Comparison of ENCODE assay signal across 27 cellular contexts in genomic region chr9:106737516-106737915, GRCh38.
"Had no signal": no experiment of that assay in that cellular context is flagged by ENCODE, and none has a peak within 500 bp of the region (broad histone marks: within the 10 kb centered on the region; RNA-seq: fewer than 3 reads in every experiment).

No MANE protein-coding gene starts in this region.

- H3K4me3 Mint-ChIP-seq: naive thymus-derived CD8-positive, alpha-beta T cell; natural killer cell treated with Interleukin-12 subunit alpha and Interleukin-12 subunit beta and Interleukin-15 and Interleukin-18, amount 100 ng/mL, for 72 hours; nephron progenitor cell; neural crest cell; stimulated activated effector memory CD8-positive, alpha-beta T cell treated with anti-CD3 and anti-CD28 coated beads, Interleukin-12 subunit alpha, Interleukin-12 subunit beta, amount 100 ng/mL, for 72 hours; stimulated activated naive B cell treated with anti-CD40 and anti-IgM and Interleukin-4, amounts not matched to agents 10 μg/mL and 1 μg/mL and 100 μg/mL, for 72 hours; stimulated activated naive CD8-positive, alpha-beta T cell treated with anti-CD3 and anti-CD28 coated beads, Interleukin-15, Interleukin-2, amounts not matched to agents 100 ng/mL and 50 ng/mL, for 24 hours had no signal

- H3K36me3 ChIP-seq: neutrophil, pancreas, prostate gland, right lobe of liver, sigmoid colon, stomach, thoracic aorta, thyroid gland, tibial nerve, upper lobe of left lung, vagina had no signal

- H3K36me3 Mint-ChIP-seq: naive thymus-derived CD8-positive, alpha-beta T cell; stimulated activated effector memory CD8-positive, alpha-beta T cell treated with anti-CD3 and anti-CD28 coated beads, Interleukin-12 subunit alpha, Interleukin-12 subunit beta, amount 100 ng/mL, for 72 hours; stimulated activated naive B cell treated with anti-CD40 and anti-IgM and Interleukin-4, amounts not matched to agents 10 μg/mL and 1 μg/mL and 100 μg/mL, for 72 hours had no signal

- H3K9me3 Mint-ChIP-seq: nephron progenitor cell; stimulated activated naive B cell treated with anti-CD40 and anti-IgM and Interleukin-4, amounts not matched to agents 10 μg/mL and 1 μg/mL and 100 μg/mL, for 72 hours had no signal

- H3K4me3 ChIP-seq: pancreas, prostate gland, right lobe of liver, sigmoid colon, skin epidermis, stomach, thoracic aorta, thyroid gland, tibial nerve, upper lobe of left lung, vagina had no signal

- H3K27me3 ChIP-seq: neutrophil, pancreas, right lobe of liver, sigmoid colon, stomach, thyroid gland, tibial nerve, upper lobe of left lung, vagina had no signal

- ATAC-seq: naive thymus-derived CD8-positive, alpha-beta T cell; natural killer cell treated with Interleukin-12 subunit alpha and Interleukin-12 subunit beta and Interleukin-15 and Interleukin-18, amount 100 ng/mL, for 72 hours; pancreas; right cardiac atrium; right lobe of liver; stimulated activated effector memory CD8-positive, alpha-beta T cell treated with anti-CD3 and anti-CD28 coated beads, Interleukin-12 subunit alpha, Interleukin-12 subunit beta, amount 100 ng/mL, for 72 hours; stimulated activated naive B cell treated with anti-CD40 and anti-IgM and Interleukin-4, amounts not matched to agents 10 μg/mL and 1 μg/mL and 100 μg/mL, for 72 hours had no signal

- H3K4me1 Mint-ChIP-seq: naive thymus-derived CD8-positive, alpha-beta T cell; nephron progenitor cell; neural crest cell; stimulated activated effector memory CD8-positive, alpha-beta T cell treated with anti-CD3 and anti-CD28 coated beads, Interleukin-12 subunit alpha, Interleukin-12 subunit beta, amount 100 ng/mL, for 72 hours; stimulated activated naive B cell treated with anti-CD40 and anti-IgM and Interleukin-4, amounts not matched to agents 10 μg/mL and 1 μg/mL and 100 μg/mL, for 72 hours had no signal

- H3K9me3 ChIP-seq: neutrophil, pancreas, prostate gland, right lobe of liver, sigmoid colon, stomach, thoracic aorta, thyroid gland, tibial nerve, upper lobe of left lung, vagina had no signal

- DNase-seq: naive thymus-derived CD8-positive, alpha-beta T cell; nephron progenitor cell; nucleus accumbens; pancreas; right cardiac atrium; right lobe of liver; sigmoid colon; stimulated activated CD4-positive, alpha-beta T cell treated with anti-CD3 and anti-CD28 coated beads, Interleukin-15, amount 100 ng/mL, for 24 hours; stimulated activated CD4-positive, alpha-beta T cell treated with anti-CD3 and anti-CD28 coated beads, Interleukin-2, amount 100 ng/mL, for 24 hours; stimulated activated CD4-positive, alpha-beta T cell treated with anti-CD3 and anti-CD28 coated beads, Interleukin-2, amount 100 ng/mL, for 48 hours; stimulated activated CD4-positive, alpha-beta T cell treated with anti-CD3 and anti-CD28 coated beads, Interleukin-4, amount 100 ng/mL, for 24 hours; stimulated activated naive B cell treated with anti-CD40 and anti-IgM and Interleukin-4, amounts not matched to agents 10 μg/mL and 1 μg/mL and 100 μg/mL, for 72 hours; stimulated activated naive CD4-positive, alpha-beta T cell treated with Interleukin-2 at 50 U/mL for 16 hours; stomach; thyroid gland; trophoblast cell; upper lobe of left lung had no signal

- H3K27ac ChIP-seq: neutrophil, pancreas, prostate gland, right lobe of liver, skin epidermis, stomach, thoracic aorta, thyroid gland, tibial nerve, upper lobe of left lung, vagina had no signal

- H3K4me1 ChIP-seq: prostate gland, right lobe of liver, sigmoid colon, stomach, thyroid gland, tibial nerve, upper lobe of left lung, vagina had no signal

- H3K27ac Mint-ChIP-seq: naive thymus-derived CD8-positive, alpha-beta T cell; natural killer cell treated with Interleukin-12 subunit alpha and Interleukin-12 subunit beta and Interleukin-15 and Interleukin-18, amount 100 ng/mL, for 72 hours; nephron progenitor cell; stimulated activated effector memory CD8-positive, alpha-beta T cell treated with anti-CD3 and anti-CD28 coated beads, Interleukin-12 subunit alpha, Interleukin-12 subunit beta, amount 100 ng/mL, for 72 hours; stimulated activated naive B cell treated with anti-CD40 and anti-IgM and Interleukin-4, amounts not matched to agents 10 μg/mL and 1 μg/mL and 100 μg/mL, for 72 hours; stimulated activated naive CD8-positive, alpha-beta T cell treated with anti-CD3 and anti-CD28 coated beads, Interleukin-15, Interleukin-2, amounts not matched to agents 100 ng/mL and 50 ng/mL, for 24 hours had no signal

- H3K27me3 Mint-ChIP-seq: stimulated activated naive B cell treated with anti-CD40 and anti-IgM and Interleukin-4, amounts not matched to agents 10 μg/mL and 1 μg/mL and 100 μg/mL, for 72 hours; stimulated activated naive CD8-positive, alpha-beta T cell treated with anti-CD3 and anti-CD28 coated beads, Interleukin-15, Interleukin-2, amounts not matched to agents 100 ng/mL and 50 ng/mL, for 24 hours had no signal
